11 cellular contexts compared by ENCODE assay signal in the genomic region with DNA sequence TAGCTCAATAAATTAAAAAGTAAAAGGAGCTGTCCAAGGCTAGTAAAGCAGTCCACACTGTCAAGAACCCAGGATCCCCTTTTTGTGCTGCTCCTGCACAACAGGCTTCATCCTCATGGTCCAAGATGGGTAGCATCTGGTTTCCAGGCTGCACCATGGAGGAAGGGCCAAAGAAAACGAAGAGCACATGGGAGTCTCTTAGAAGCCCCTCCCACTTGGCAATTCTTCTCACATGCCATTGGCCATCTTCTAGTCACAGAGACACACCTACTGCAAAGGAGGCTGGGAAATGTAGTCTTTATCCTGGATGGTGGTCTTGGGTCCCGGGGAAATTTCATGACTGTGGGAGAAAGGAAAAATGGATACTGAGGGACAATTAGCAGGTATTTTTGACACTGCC. TPM values are rescaled to one million over a fixed set of nuclear protein-coding genes. Genes with fewer than 3 reads are reported as not detected.
DNase-seq lines count a peak whose midpoint lies in the region; ATAC-seq lines count a peak whose summit lies in the region.
"Had no signal": no experiment of that assay in that cellular context is flagged by ENCODE, and none has a peak within 500 bp of the region (broad histone marks: within the 10 kb centered on the region; RNA-seq: fewer than 3 reads in every experiment).

No MANE protein-coding gene starts in this region.

- intact Hi-C loops in Right ventricle myocardium inferior (cut with DNase I): no loop called here

- ATAC-seq in HG03175 (IDR thresholded peaks at IDR 0.05; ENCODE audit: unreplicated experiment): peak; percentile 51
- ATAC-seq in Right ventricle myocardium inferior: no peak
- ATAC-seq: activated CD8-positive, alpha-beta memory T cell treated with anti-CD3 and anti-CD28 coated beads, Interleukin-2, amount 10 ng/mL, durations not matched to agents 7 days and 5 days had no signal

- DNase-seq in GM03348 (ENCODE audit: low spot score) (peak; percentile 31), SW480 (ENCODE audit: low spot score) (peak; percentile 58), iPS DF 4.7 (ENCODE audit: extremely low read depth, low spot score) (peak; percentile 72), kidney glomerular epithelial cell (lab: John Stamatoyannopoulos, UW) (no peak), Right ventricle myocardium inferior (ENCODE audit: missing footprints) (no peak), glomerular visceral epithelial cell (ENCODE audit: extremely low spot score) (no peak)
- DNase-seq in activated effector memory CD4-positive, alpha-beta T cell treated with anti-CD3 and anti-CD28 coated beads, Interleukin-2, amount 50 U/mL, for 16 hours: no peak
- DNase-seq: activated CD8-positive, alpha-beta memory T cell treated with anti-CD3 and anti-CD28 coated beads, Interleukin-2, amount 10 ng/mL, durations not matched to agents 7 days and 5 days; naive B cell; stimulated activated CD4-positive, alpha-beta T cell treated with anti-CD3 and anti-CD28 coated beads, Interleukin-4, amount 100 ng/mL, for 1 hour had no signal

RNA-seq across cellular contexts. Expression of gene PRR5L, which starts 37.8 kb away (rescaled TPM):
- 1.6 TPM for total RNA-seq in Right ventricle myocardium inferior

RNA-seq across cellular contexts. Expression of gene COMMD9, which starts 44.7 kb away (rescaled TPM):
- total RNA-seq in Right ventricle myocardium inferior: 56.0 TPM

Comparison
In these comparisons a context has a peak if more than half of its experiments do, and no peak if none do; other contexts are left out.
1. DNase-seq: peak in GM03348 (single experiment), SW480 (single experiment) and iPS DF 4.7 (single experiment); none in activated effector memory CD4-positive, alpha-beta T cell treated with anti-CD3 and anti-CD28 coated beads, Interleukin-2, amount 50 U/mL, for 16 hours (single experiment), kidney glomerular epithelial cell (single experiment), Right ventricle myocardium inferior (single experiment) and glomerular visceral epithelial cell (single experiment).